In genomic region chr5:149280124-149280523, GRCh38 we compare ENCODE assay signal across 18 cellular contexts. TPM values are rescaled to one million over a fixed set of nuclear protein-coding genes. Genes with fewer than 3 reads are reported as not detected.
"Had no signal": no experiment of that assay in that cellular context is flagged by ENCODE, and none has a peak within 500 bp of the region (broad histone marks: within the 10 kb centered on the region; RNA-seq: fewer than 3 reads in every experiment).

No MANE protein-coding gene starts in this region.

- ATAC-seq: activated CD8-positive, alpha-beta T cell treated with anti-CD3 and anti-CD28 coated beads for 36 hours; activated T-helper 17 cell treated with anti-CD3 and anti-CD28 coated beads, Interleukin-2, amount 50 U/mL, for 72 hours; mucosa of descending colon; naive thymus-derived CD4-positive, alpha-beta T cell had no signal

- DNase-seq: activated CD4-positive, alpha-beta T cell treated with anti-CD3 and anti-CD28 coated beads, Interleukin-2, amount 10 ng/mL, durations not matched to agents 24 days and 14 days; activated CD8-positive, alpha-beta T cell treated with anti-CD3 and anti-CD28 coated beads for 36 hours; activated naive CD4-positive, alpha-beta T cell; activated naive CD8-positive, alpha-beta T cell treated with anti-CD3 and anti-CD28 coated beads for 36 hours; activated T-cell treated with anti-CD3 and anti-CD28 coated beads, Interleukin-2, amount 50 U/mL, for 1 hour; amniotic stem cell; dermis blood vessel endothelial cell; effector memory CD4-positive, alpha-beta T cell; hypothalamus; islet precursor cell; mucosa of descending colon; naive thymus-derived CD4-positive, alpha-beta T cell; stimulated activated CD8-positive, alpha-beta memory T cell treated with anti-CD3 and anti-CD28 coated beads, Interleukin-4, amount 100 ng/mL, for 48 hours; stimulated activated naive CD4-positive, alpha-beta T cell had no signal

- H3K27ac ChIP-seq: cardiac muscle cell had no signal

- H3K27me3 Mint-ChIP-seq: activated CD8-positive, alpha-beta T cell treated with anti-CD3 and anti-CD28 coated beads for 36 hours had no signal

- H3K36me3 ChIP-seq: cardiac muscle cell had no signal

- H3K4me1 Mint-ChIP-seq: activated CD4-positive, alpha-beta T cell treated with anti-CD3 and anti-CD28 coated beads, Interleukin-2, amount 10 ng/mL, durations not matched to agents 24 days and 14 days; activated naive CD8-positive, alpha-beta T cell treated with anti-CD3 and anti-CD28 coated beads for 36 hours; activated T-helper 17 cell treated with anti-CD3 and anti-CD28 coated beads, Interleukin-2, amount 50 U/mL, for 72 hours had no signal

- H3K4me3 Mint-ChIP-seq: activated CD4-positive, alpha-beta T cell treated with anti-CD3 and anti-CD28 coated beads, Interleukin-2, amount 10 ng/mL, durations not matched to agents 24 days and 14 days; activated CD8-positive, alpha-beta T cell treated with anti-CD3 and anti-CD28 coated beads for 36 hours; activated naive CD8-positive, alpha-beta T cell treated with anti-CD3 and anti-CD28 coated beads for 36 hours; activated T-helper 17 cell treated with anti-CD3 and anti-CD28 coated beads, Interleukin-2, amount 50 U/mL, for 72 hours; memory B cell; naive thymus-derived CD4-positive, alpha-beta T cell; T-helper 1 cell treated with Interleukin-12 subunit alpha and Interleukin-12 subunit beta and Interleukin-4 antibody, amounts not matched to agents 30 μg/mL and 1 μg/mL, for 36 hours had no signal

- H3K9me3 ChIP-seq: mucosa of descending colon had no signal

- H3K27ac Mint-ChIP-seq: activated CD4-positive, alpha-beta T cell treated with anti-CD3 and anti-CD28 coated beads, Interleukin-2, amount 10 ng/mL, durations not matched to agents 24 days and 14 days; activated CD8-positive, alpha-beta T cell treated with anti-CD3 and anti-CD28 coated beads for 36 hours; activated naive CD8-positive, alpha-beta T cell treated with anti-CD3 and anti-CD28 coated beads for 36 hours; activated T-helper 17 cell treated with anti-CD3 and anti-CD28 coated beads, Interleukin-2, amount 50 U/mL, for 72 hours; memory B cell; naive thymus-derived CD4-positive, alpha-beta T cell; T-helper 1 cell treated with Interleukin-12 subunit alpha and Interleukin-12 subunit beta and Interleukin-4 antibody, amounts not matched to agents 30 μg/mL and 1 μg/mL, for 36 hours had no signal

- H3K9me3 Mint-ChIP-seq: activated CD4-positive, alpha-beta T cell treated with anti-CD3 and anti-CD28 coated beads, Interleukin-2, amount 10 ng/mL, durations not matched to agents 24 days and 14 days; activated CD8-positive, alpha-beta T cell treated with anti-CD3 and anti-CD28 coated beads for 36 hours; activated naive CD8-positive, alpha-beta T cell treated with anti-CD3 and anti-CD28 coated beads for 36 hours; activated T-helper 17 cell treated with anti-CD3 and anti-CD28 coated beads, Interleukin-2, amount 50 U/mL, for 72 hours; memory B cell; T-helper 1 cell treated with Interleukin-12 subunit alpha and Interleukin-12 subunit beta and Interleukin-4 antibody, amounts not matched to agents 30 μg/mL and 1 μg/mL, for 36 hours had no signal

- H3K4me3 ChIP-seq: cardiac muscle cell, mucosa of descending colon had no signal

- H3K27me3 ChIP-seq: cardiac muscle cell had no signal

- H3K36me3 Mint-ChIP-seq: activated naive CD8-positive, alpha-beta T cell treated with anti-CD3 and anti-CD28 coated beads for 36 hours; memory B cell had no signal

RNA-seq across cellular contexts. Expression of gene AFAP1L1, which starts 8.5 kb away (rescaled TPM):
- total RNA-seq: activated CD4-positive, alpha-beta T cell treated with anti-CD3 and anti-CD28 coated beads, Interleukin-2, amount 10 ng/mL, durations not matched to agents 24 days and 14 days had no signal
